In the genomic region with DNA sequence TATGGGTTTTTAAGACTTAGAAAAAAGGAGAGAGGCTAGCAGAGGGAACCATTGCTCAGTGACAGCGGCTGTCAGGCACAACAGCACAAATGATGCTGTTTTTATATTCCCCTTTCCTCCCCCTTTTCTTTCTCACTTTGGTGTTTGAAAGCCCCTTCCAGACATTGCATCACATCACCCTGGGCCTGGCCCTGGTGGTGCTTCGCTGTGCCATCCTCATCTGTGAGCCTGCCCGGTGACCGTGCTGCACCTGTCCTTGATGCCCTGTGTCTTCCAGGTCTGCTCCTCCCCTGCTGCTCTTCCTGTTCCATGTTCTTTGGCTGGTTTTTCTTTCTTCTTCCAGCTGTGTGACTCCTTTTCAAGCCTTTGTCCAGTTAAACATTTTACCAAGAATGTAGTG, we compare ENCODE assay signal across 14 cellular contexts. TPM values are rescaled to one million over a fixed set of nuclear protein-coding genes. Genes with fewer than 3 reads are reported as not detected.
DNase-seq lines count a peak whose midpoint lies in the region; ATAC-seq and TF ChIP-seq lines count a peak whose summit lies in the region.
"Had no signal": no experiment of that assay in that cellular context is flagged by ENCODE, and none has a peak within 500 bp of the region (broad histone marks: within the 10 kb centered on the region; RNA-seq: fewer than 3 reads in every experiment).

No MANE protein-coding gene starts in this region.

- H3K36me3 Mint-ChIP-seq in activated naive CD4-positive, alpha-beta T cell treated with anti-CD3 and anti-CD28 coated beads, Interleukin-2, amount 50 U/mL, for 24 hours = peaks cover 3% of the 10 kb centered on the region
- peaks cover 41% of the 10 kb centered on the region for H3K36me3 Mint-ChIP-seq in nephron progenitor cell (ENCODE audit: low read depth)

- H3K27ac ChIP-seq in cingulate gyrus (ENCODE audit: low read depth, low read length) (peak overlapping the region; percentile 75), tibial artery (peak overlapping the region; percentile 4 to 49), esophagus squamous epithelium (peak overlapping the region in 2 of 4 donors; percentile 1 to 39)

- WGBS in esophagus squamous epithelium, 2 donors = 71 to 92% methylated on average over 4 of the region's 4 CpGs

- TF ChIP-seq CTCF in nephron progenitor cell (IDR thresholded peaks at IDR 0.05) (no peak), tibial artery (IDR thresholded peaks at IDR 0.05) (no peak), esophagus squamous epithelium (IDR thresholded peaks at IDR 0.05) (no peak)

- no peaks in the 10 kb centered on the region for H3K27me3 ChIP-seq in tibial artery
- H3K27me3 ChIP-seq in esophagus squamous epithelium = no peaks in the 10 kb centered on the region

- no peak for DNase-seq in activated naive CD4-positive, alpha-beta T cell treated with Interleukin-2 at 50 U/mL for 16 hours
- no peak for DNase-seq in nephron progenitor cell
- no peak for DNase-seq in tibial artery
- no peak for DNase-seq in esophagus squamous epithelium (lab: John Stamatoyannopoulos, UW)
- no peak for DNase-seq in HK-2 (ENCODE audit: unreplicated experiment)
- DNase-seq: cerebellar nuclear complex; DMS79 treated with DMSO at 0.1 percent for 48 hours; NCI-H2029; NK-92 treated with Interleukin-12 subunit alpha and Interleukin-12 subunit beta, amount 100 ng/mL, for 24 hours had no signal

- peaks cover 40 to 47% (median 42%) of the 10 kb centered on the region in 3 donors for H3K36me3 ChIP-seq in tibial artery
- H3K36me3 ChIP-seq in esophagus squamous epithelium = peaks cover 14 to 66% (median 27%) of the 10 kb centered on the region in 3 donors

- TF ChIP-seq POLR2A in esophagus squamous epithelium (IDR thresholded peaks at IDR 0.05) = no peak

- H3K27ac Mint-ChIP-seq in activated naive CD4-positive, alpha-beta T cell treated with anti-CD3 and anti-CD28 coated beads, Interleukin-2, amount 50 U/mL, for 24 hours = no peak overlapping the region
- peak overlapping the region; percentile 47 for H3K27ac Mint-ChIP-seq in nephron progenitor cell
- H3K27ac Mint-ChIP-seq: activated T-helper 1 cell treated with anti-CD3 and anti-CD28 coated beads, Interleukin-12 subunit alpha, Interleukin-12 subunit beta, Interleukin-2, Interleukin-4 antibody, amounts not matched to agents 30 ng/mL and 10 ng/mL and 1 ng/mL, durations not matched to agents 14 hours and 24 hours and 36 hours had no signal

- H3K4me3 ChIP-seq in tibial artery (no peak overlapping the region), esophagus squamous epithelium (no peak overlapping the region)
- H3K4me3 ChIP-seq: skin epidermis had no signal

- H3K9me3 ChIP-seq in tibial artery = no peaks in the 10 kb centered on the region
- no peaks in the 10 kb centered on the region for H3K9me3 ChIP-seq in esophagus squamous epithelium

- ATAC-seq in GM18511 (IDR thresholded peaks at IDR 0.05; ENCODE audit: unreplicated experiment) = no peak

- peaks cover 0 to 84% (median 39%) of the 10 kb centered on the region in 4 donors for H3K4me1 ChIP-seq in tibial artery
- peaks cover 0 to 62% (median 27%) of the 10 kb centered on the region in 3 donors for H3K4me1 ChIP-seq in esophagus squamous epithelium

- H3K27me3 Mint-ChIP-seq in activated naive CD4-positive, alpha-beta T cell treated with anti-CD3 and anti-CD28 coated beads, Interleukin-2, amount 50 U/mL, for 24 hours = no peaks in the 10 kb centered on the region
- H3K27me3 Mint-ChIP-seq in nephron progenitor cell (ENCODE audit: low read depth, poor library complexity) = no peaks in the 10 kb centered on the region

- intact Hi-C loops in tibial artery (cut with DNase I; ENCODE audit: low total_unique reads) = no loop called here
- intact Hi-C loops in esophagus squamous epithelium (cut with DNase I) = no loop called here

- H3K9me3 Mint-ChIP-seq in activated naive CD4-positive, alpha-beta T cell treated with anti-CD3 and anti-CD28 coated beads, Interleukin-2, amount 50 U/mL, for 24 hours = no peaks in the 10 kb centered on the region
- H3K9me3 Mint-ChIP-seq in nephron progenitor cell = no peaks in the 10 kb centered on the region
- H3K9me3 Mint-ChIP-seq: activated T-helper 1 cell treated with anti-CD3 and anti-CD28 coated beads, Interleukin-12 subunit alpha, Interleukin-12 subunit beta, Interleukin-2, Interleukin-4 antibody, amounts not matched to agents 30 ng/mL and 10 ng/mL and 1 ng/mL, durations not matched to agents 14 hours and 24 hours and 36 hours had no signal

- peaks cover 17% of the 10 kb centered on the region for H3K4me1 Mint-ChIP-seq in activated naive CD4-positive, alpha-beta T cell treated with anti-CD3 and anti-CD28 coated beads, Interleukin-2, amount 50 U/mL, for 24 hours
- H3K4me1 Mint-ChIP-seq in nephron progenitor cell = peaks cover 16% of the 10 kb centered on the region

- peak overlapping the region; percentile 30 for H3K4me3 Mint-ChIP-seq in activated naive CD4-positive, alpha-beta T cell treated with anti-CD3 and anti-CD28 coated beads, Interleukin-2, amount 50 U/mL, for 24 hours
- H3K4me3 Mint-ChIP-seq in nephron progenitor cell = no peak overlapping the region
- H3K4me3 Mint-ChIP-seq: activated T-helper 1 cell treated with anti-CD3 and anti-CD28 coated beads, Interleukin-12 subunit alpha, Interleukin-12 subunit beta, Interleukin-2, Interleukin-4 antibody, amounts not matched to agents 30 ng/mL and 10 ng/mL and 1 ng/mL, durations not matched to agents 14 hours and 24 hours and 36 hours had no signal

RNA-seq across cellular contexts. Expression of gene KLC1, which starts 24.8 kb away (rescaled TPM):
- 100 to 1,000 TPM; 101 to 285 (median 194) TPM for total RNA-seq in esophagus squamous epithelium
